In the genomic region with DNA sequence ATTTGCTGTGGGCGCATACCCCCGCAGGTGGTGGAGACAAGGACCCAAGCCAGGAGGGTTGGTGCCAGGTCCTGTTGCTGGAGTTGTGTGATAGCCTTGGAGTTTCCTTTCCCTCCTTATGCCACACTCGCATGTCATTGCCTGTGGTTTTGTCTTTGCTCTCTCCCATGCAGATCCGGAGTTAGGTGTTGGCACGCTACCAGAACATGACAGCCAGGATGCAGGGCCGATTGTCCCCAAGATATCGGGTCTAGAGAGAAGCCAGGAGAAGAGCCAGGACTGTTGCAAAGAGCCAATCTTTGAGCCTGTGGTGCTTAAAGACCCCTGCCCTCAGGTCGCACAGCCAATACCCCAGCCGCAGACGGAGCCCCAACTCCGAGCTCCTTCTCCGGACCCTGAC, we compare ENCODE assay signal across 30 cellular contexts.
A peak's percentile ranks its signal among the peaks of the same experiment; 100 is the strongest.
DNase-seq lines count a peak whose midpoint lies in the region; ATAC-seq, FAIRE-seq and TF ChIP-seq lines count a peak whose summit lies in the region.
"Had no signal": no experiment of that assay in that cellular context is flagged by ENCODE, and none has a peak within 500 bp of the region (broad histone marks: within the 10 kb centered on the region; RNA-seq: fewer than 3 reads in every experiment).

No MANE protein-coding gene starts in this region.

- H3K27ac ChIP-seq in breast epithelium (peak overlapping the region; percentile 50 to 71), mammary epithelial cell (ENCODE audit: insufficient read depth, low read depth, low read length) (no peak overlapping the region), H1 (ENCODE audit: low read depth, low read length) (0 out of 2 replicates have a peak overlapping the region, but pooled peaks have one; percentile 20), vagina (no peak overlapping the region)
- H3K27ac ChIP-seq: psoas muscle, thoracic aorta had no signal

- POLR2A ChIA-PET in T-cell (lab: Charles Lee) (no interaction called here), H1 (lab: Charles Lee; ENCODE audit: partially characterized antibody) (no interaction called here)

- peak overlapping the region; percentile 3; the same call in 1 of the 2 replicates for H2AK5ac ChIP-seq in H1 (ENCODE audit: low read depth, low read length)

- peaks cover 12% of the 10 kb centered on the region for H3K79me1 ChIP-seq in H1 (ENCODE audit: low read depth, low read length)

- H3K56ac ChIP-seq in H1 (replicated peaks; ENCODE audit: insufficient read length, low read depth, low read length) = no peak overlapping the region

- no peak overlapping the region for H2BK12ac ChIP-seq in H1 (ENCODE audit: low read depth, low read length)

- H2AFZ ChIP-seq in mammary epithelial cell (ENCODE audit: low read depth, low read length) (no peak overlapping the region), H1 (ENCODE audit: low read length) (no peak overlapping the region)

- no peak overlapping the region for H3K18ac ChIP-seq in H1 (ENCODE audit: extremely low read depth, low read length)

- TF ChIP-seq POLR2A in breast epithelium (IDR thresholded peaks at IDR 0.05) = no peak
- no peak for TF ChIP-seq POLR2A in H1 (IDR thresholded peaks at IDR 0.05; ENCODE audit: control extremely low read depth in 1 of 2, low read depth in 2 of 2, low read length in 2 of 2)
- TF ChIP-seq POLR2A in vagina (IDR thresholded peaks at IDR 0.05) = no peak

- no TSS peak for BruUV-seq in mammary epithelial cell (replicated peaks; lab: Mats Ljungman, UMichigan)

- H3K9ac ChIP-seq in mammary epithelial cell (ENCODE audit: insufficient read depth, low read length) (no peak overlapping the region), H1 (replicated peaks in 1 of 4; ENCODE audit: extremely low read depth in 1 of 4, low read depth in 3 of 4, low read length in 3 of 4) (no peak overlapping the region)

- in situ Hi-C loops in mammary epithelial cell (cut with MboI; ENCODE audit: low sequenced_read_pairs in 2 of 2) = no loop called here

- no peak overlapping the region for H3K23ac ChIP-seq in H1 (ENCODE audit: insufficient read length)

- H4K5ac ChIP-seq in H1 (ENCODE audit: insufficient read length, low read depth, low read length) = no peak overlapping the region

- H3K79me2 ChIP-seq in mammary epithelial cell (ENCODE audit: insufficient read depth, low read length) (peaks cover 29% of the 10 kb centered on the region), H1 (ENCODE audit: control insufficient read depth in 1 of 2, insufficient read depth in 2 of 2, low read length in 2 of 2) (peaks cover 16 to 61% of the 10 kb centered on the region in 2 experiments)

- no peak overlapping the region for H2BK120ac ChIP-seq in H1 (replicated peaks; ENCODE audit: low read depth, low read length)

- no peaks in the 10 kb centered on the region for H3K4me1 ChIP-seq in breast epithelium
- no peaks in the 10 kb centered on the region for H3K4me1 ChIP-seq in mammary epithelial cell (ENCODE audit: insufficient read depth, low read length)
- H3K4me1 ChIP-seq in H1 (replicated peaks in 1 of 4; ENCODE audit: control insufficient read depth in 3 of 4, insufficient read depth in 4 of 4, low read length in 3 of 4) = peaks cover 0 to 8% (median 3%) of the 10 kb centered on the region in 4 experiments; a peak in 3 of 7 replicates
- no peaks in the 10 kb centered on the region for H3K4me1 ChIP-seq in vagina
- H3K4me1 ChIP-seq: psoas muscle had no signal

- no peak overlapping the region for H3K14ac ChIP-seq in H1 (ENCODE audit: insufficient read length)

- no peak overlapping the region for H2BK20ac ChIP-seq in H1 (ENCODE audit: low read length)

- no peak for TF ChIP-seq EP300 in H1 (IDR thresholded peaks at IDR 0.05; ENCODE audit: borderline replicate concordance in 1 of 2, low read depth in 2 of 2, low read length in 2 of 2)

- no peaks in the 10 kb centered on the region; the same call in 1 of the 2 replicates for H3K23me2 ChIP-seq in H1 (ENCODE audit: low read depth, low read length)

- dilution Hi-C loops in mammary epithelial cell (cut with HindIII; ENCODE audit: low sequenced_read_pairs) = no loop called here

- CTCF ChIA-PET in mammary epithelial cell (lab: Charles Lee; ENCODE audit: low non-redundant PET) = no interaction called here
- CTCF ChIA-PET in T-cell (lab: Charles Lee) = no interaction called here
- CTCF ChIA-PET in H1 (lab: Charles Lee; ENCODE audit: partially characterized antibody) = interaction anchor here (0.8 to 2.0 kb wide), 3 partner anchors 13 to 62 kb away, joined by 3 to 7 read pairs (median 3); no protein-coding TSS in a partner anchor

- intact Hi-C loops in breast epithelium (cut with DNase I; ENCODE audit: low total_unique reads) (no loop called here), mammary epithelial cell (cut with micrococcal nuclease) (no loop called here), vagina (cut with DNase I) (no loop called here)

- H3K27ac Mint-ChIP-seq in T-cell = peak overlapping the region; percentile 7 to 29
- no peak overlapping the region for H3K27ac Mint-ChIP-seq in HFFc6
- H3K27ac Mint-ChIP-seq: activated CD4-positive, alpha-beta memory T cell treated with anti-CD3 and anti-CD28 coated beads for 36 hours; activated naive CD4-positive, alpha-beta T cell treated with anti-CD3 and anti-CD28 coated beads, Interleukin-2, amount 10 ng/mL, durations not matched to agents 7 days and 5 days; activated T-helper 1 cell treated with anti-CD3 and anti-CD28 coated beads, Interleukin-12 subunit alpha, Interleukin-12 subunit beta, Interleukin-2, Interleukin-4 antibody, amounts not matched to agents 30 ng/mL and 10 ng/mL and 1 ng/mL, durations not matched to agents 14 hours and 24 hours and 36 hours; CD8-positive, alpha-beta T cell; dendritic cell treated with granulocyte-macrophage colony-stimulating factor and Interleukin-4, amounts not matched to agents 40 ng/mL and 50 ng/mL, for 4 days had no signal

- H4K8ac ChIP-seq in H1 (ENCODE audit: extremely low read depth, insufficient read depth, low read length) = 0 out of 2 replicates have a peak overlapping the region, but pooled peaks have one; percentile 9

- H3K27me3 Mint-ChIP-seq in T-cell (no peaks in the 10 kb centered on the region), HFFc6 (ENCODE audit: insufficient read depth) (no peaks in the 10 kb centered on the region)
- H3K27me3 Mint-ChIP-seq: activated CD4-positive, alpha-beta memory T cell treated with anti-CD3 and anti-CD28 coated beads for 36 hours; activated naive CD4-positive, alpha-beta T cell treated with anti-CD3 and anti-CD28 coated beads, Interleukin-2, amount 10 ng/mL, durations not matched to agents 7 days and 5 days; dendritic cell treated with granulocyte-macrophage colony-stimulating factor and Interleukin-4, amounts not matched to agents 40 ng/mL and 50 ng/mL, for 4 days had no signal

- DNase-seq in breast epithelium (ENCODE audit: low spot score in 2 of 2) (peak in 1 of 2 donors; percentile 68), mammary epithelial cell (no peak), T-cell (no peak), H1 (ENCODE audit: low read depth in 1 of 2, low spot score in 2 of 2) (no peak), urothelium cell line (ENCODE audit: low spot score) (no peak), SIG-M5 (lab: John Stamatoyannopoulos, UW) (no peak), vagina (ENCODE audit: extremely low spot score in 2 of 2) (no peak), HFFc6 (no peak)
- DNase-seq: 8988T; activated CD4-positive, alpha-beta memory T cell treated with anti-CD3 and anti-CD28 coated beads for 36 hours; activated CD8-positive, alpha-beta memory T cell treated with anti-CD3 and anti-CD28 coated beads, Interleukin-2, amount 50 U/mL, for 4 hours; activated naive CD4-positive, alpha-beta T cell treated with anti-CD3 and anti-CD28 coated beads, Interleukin-2, amount 10 ng/mL, durations not matched to agents 7 days and 5 days; amniotic stem cell; CD8-positive, alpha-beta T cell; DMS 273 treated with DMSO at 0.1 percent for 48 hours; hypothalamus; immature natural killer cell; mesendoderm; NCI-H1092; NCI-H187; NCI-H2171; NCI-H524 treated with DMSO at 0.1 percent for 48 hours; occipital lobe; psoas muscle; stimulated activated naive CD4-positive, alpha-beta T cell treated with Interleukin-2 at 50 U/mL for 16 hours had no signal

- no peak for FAIRE-seq in H1 (lab: Jason Lieb, UNC)
- FAIRE-seq in urothelium cell line (lab: Jason Lieb, UNC) = peak; percentile 71
- FAIRE-seq: bronchial epithelial cell, frontal cortex had no signal

- no peak overlapping the region for H3K4ac ChIP-seq in H1 (replicated peaks; ENCODE audit: insufficient read length, low read depth, low read length)

- H3K36me3 Mint-ChIP-seq in T-cell (peaks cover 8% of the 10 kb centered on the region), HFFc6 (ENCODE audit: low read depth) (peaks cover 4% of the 10 kb centered on the region; the same call in 1 of the 2 replicates)
- H3K36me3 Mint-ChIP-seq: activated CD4-positive, alpha-beta memory T cell treated with anti-CD3 and anti-CD28 coated beads for 36 hours; activated naive CD4-positive, alpha-beta T cell treated with anti-CD3 and anti-CD28 coated beads, Interleukin-2, amount 10 ng/mL, durations not matched to agents 7 days and 5 days had no signal

- H3K27me3 ChIP-seq in breast epithelium (no peaks in the 10 kb centered on the region), mammary epithelial cell (ENCODE audit: insufficient read depth, low read length) (no peaks in the 10 kb centered on the region), H1 (replicated peaks in 1 of 4; ENCODE audit: control insufficient read depth in 3 of 4, extremely low read depth in 1 of 4, insufficient read depth in 3 of 4, low read length in 3 of 4) (no peaks in the 10 kb centered on the region), vagina (no peaks in the 10 kb centered on the region)

- TF ChIP-seq CTCF in breast epithelium (IDR thresholded peaks at IDR 0.05) (no peak), mammary epithelial cell (conservative IDR thresholded peaks at IDR 0.05 in 1 of 2, IDR thresholded peaks at IDR 0.05 in 1 of 2; ENCODE audit: extremely low read depth in 1 of 2, insufficient read depth in 1 of 2, low read depth in 1 of 2, low read length in 2 of 2) (no peak), H1 (IDR thresholded peaks at IDR 0.05; ENCODE audit: control extremely low read depth in 1 of 3, insufficient read depth in 1 of 3, low read depth in 1 of 3, low read length in 3 of 3) (no peak), vagina (IDR thresholded peaks at IDR 0.05) (no peak), HFFc6 (IDR thresholded peaks at IDR 0.05) (no peak)

- H3K4me3 Mint-ChIP-seq in T-cell = no peak overlapping the region
- no peak overlapping the region for H3K4me3 Mint-ChIP-seq in HFFc6
- H3K4me3 Mint-ChIP-seq: activated naive CD4-positive, alpha-beta T cell treated with anti-CD3 and anti-CD28 coated beads, Interleukin-2, amount 10 ng/mL, durations not matched to agents 7 days and 5 days; activated T-helper 1 cell treated with anti-CD3 and anti-CD28 coated beads, Interleukin-12 subunit alpha, Interleukin-12 subunit beta, Interleukin-2, Interleukin-4 antibody, amounts not matched to agents 30 ng/mL and 10 ng/mL and 1 ng/mL, durations not matched to agents 14 hours and 24 hours and 36 hours; CD8-positive, alpha-beta T cell; dendritic cell treated with granulocyte-macrophage colony-stimulating factor and Interleukin-4, amounts not matched to agents 40 ng/mL and 50 ng/mL, for 4 days had no signal

- no peak overlapping the region for H2BK15ac ChIP-seq in H1 (ENCODE audit: low read length)

- WGBS in mammary epithelial cell (ENCODE audit: low coverage, missing lambda C conversion rate) = 70% methylated on average over 8 of the region's 12 CpGs
- 95% methylated on average over 12 of the region's 12 CpGs; no CpG with 5 or more reads in 1 of the 2 experiments for WGBS in H1 (ENCODE audit: extremely low coverage in 1 of 2, insufficient coverage in 1 of 2, insufficient read length in 1 of 2, insufficient replicate concordance in 2 of 2, low coverage in 1 of 2, low lambda C conversion rate in 2 of 2, missing lambda C conversion rate in 1 of 2), 2 experiments

- no peak overlapping the region for H4K91ac ChIP-seq in H1 (replicated peaks; ENCODE audit: insufficient read length, low read length)

- TF ChIP-seq RAD21 in H1 (IDR thresholded peaks at IDR 0.05 in 1 of 2, conservative IDR thresholded peaks at IDR 0.05 in 1 of 2; ENCODE audit: low read depth in 2 of 2, low read length in 2 of 2) = no peak

- no peak for ATAC-seq in T-cell (replicated peaks in 1 of 4)
- ATAC-seq: CD8-positive, alpha-beta T cell; psoas muscle had no signal

- H3K4me3 ChIP-seq in breast epithelium (no peak overlapping the region), mammary epithelial cell (replicated peaks in 1 of 3; ENCODE audit: insufficient read depth in 1 of 3, low read depth in 2 of 3, low read length in 3 of 3) (no peak overlapping the region), H1 (ENCODE audit: extremely low read depth in 1 of 4, insufficient read depth in 2 of 4, low read depth in 3 of 4, low read length in 4 of 4) (no peak overlapping the region), vagina (no peak overlapping the region)
- H3K4me3 ChIP-seq: psoas muscle, thoracic aorta had no signal

- H2BK5ac ChIP-seq in H1 (ENCODE audit: low read depth, low read length) = no peak overlapping the region; the same call in 1 of the 2 replicates

- H3K9me3 Mint-ChIP-seq in T-cell (no peaks in the 10 kb centered on the region), HFFc6 (peaks cover 51% of the 10 kb centered on the region)
- H3K9me3 Mint-ChIP-seq: activated CD4-positive, alpha-beta memory T cell treated with anti-CD3 and anti-CD28 coated beads for 36 hours; activated T-helper 1 cell treated with anti-CD3 and anti-CD28 coated beads, Interleukin-12 subunit alpha, Interleukin-12 subunit beta, Interleukin-2, Interleukin-4 antibody, amounts not matched to agents 30 ng/mL and 10 ng/mL and 1 ng/mL, durations not matched to agents 14 hours and 24 hours and 36 hours; CD8-positive, alpha-beta T cell; dendritic cell treated with granulocyte-macrophage colony-stimulating factor and Interleukin-4, amounts not matched to agents 40 ng/mL and 50 ng/mL, for 4 days; immature natural killer cell had no signal

- no peak overlapping the region for H3K4me2 ChIP-seq in mammary epithelial cell (ENCODE audit: insufficient read depth, low read depth, low read length)
- H3K4me2 ChIP-seq in H1 (ENCODE audit: insufficient read depth in 1 of 2, low read depth in 2 of 2, low read length in 2 of 2) = no peak overlapping the region

- H3K36me3 ChIP-seq in breast epithelium = no peaks in the 10 kb centered on the region
- peaks cover 4% of the 10 kb centered on the region for H3K36me3 ChIP-seq in mammary epithelial cell (ENCODE audit: insufficient read depth, low read length)
- H3K36me3 ChIP-seq in H1 (ENCODE audit: control insufficient read depth in 2 of 4, insufficient read depth in 4 of 4, low read length in 3 of 4) = peaks cover 11 to 53% (median 28%) of the 10 kb centered on the region in 4 experiments
- H3K36me3 ChIP-seq in vagina = peaks cover 0 to 6% of the 10 kb centered on the region in 2 donors

- peaks cover 6 to 27% (median 21%) of the 10 kb centered on the region in 3 donors for H3K4me1 Mint-ChIP-seq in T-cell
- no peaks in the 10 kb centered on the region for H3K4me1 Mint-ChIP-seq in HFFc6 (ENCODE audit: low read depth)
- H3K4me1 Mint-ChIP-seq: activated naive CD4-positive, alpha-beta T cell treated with anti-CD3 and anti-CD28 coated beads, Interleukin-2, amount 10 ng/mL, durations not matched to agents 7 days and 5 days had no signal

- H3K9me3 ChIP-seq in breast epithelium (no peaks in the 10 kb centered on the region), mammary epithelial cell (replicated peaks; ENCODE audit: insufficient read depth, low read length) (no peaks in the 10 kb centered on the region), H1 (ENCODE audit: insufficient read depth in 2 of 2, low read depth in 1 of 2, low read length in 1 of 2) (no peaks in the 10 kb centered on the region), vagina (no peaks in the 10 kb centered on the region)
- H3K9me3 ChIP-seq: psoas muscle, thoracic aorta had no signal

- no peaks in the 10 kb centered on the region for H4K20me1 ChIP-seq in mammary epithelial cell (ENCODE audit: insufficient read depth, low read length)
- peaks cover 16 to 26% of the 10 kb centered on the region in 2 experiments for H4K20me1 ChIP-seq in H1 (replicated peaks in 1 of 2; ENCODE audit: control insufficient read depth in 1 of 2, insufficient read depth in 2 of 2, low read length in 2 of 2)

Comparison
In these comparisons a context has a peak if more than half of its experiments do, and no peak if none do; other contexts are left out.
1. H3K27ac ChIP-seq: peak in breast epithelium (2 of 2) and H1 (single experiment); none in mammary epithelial cell (single experiment) and vagina (single experiment).